1 cellular context compared by ENCODE assay signal in the genomic region with DNA sequence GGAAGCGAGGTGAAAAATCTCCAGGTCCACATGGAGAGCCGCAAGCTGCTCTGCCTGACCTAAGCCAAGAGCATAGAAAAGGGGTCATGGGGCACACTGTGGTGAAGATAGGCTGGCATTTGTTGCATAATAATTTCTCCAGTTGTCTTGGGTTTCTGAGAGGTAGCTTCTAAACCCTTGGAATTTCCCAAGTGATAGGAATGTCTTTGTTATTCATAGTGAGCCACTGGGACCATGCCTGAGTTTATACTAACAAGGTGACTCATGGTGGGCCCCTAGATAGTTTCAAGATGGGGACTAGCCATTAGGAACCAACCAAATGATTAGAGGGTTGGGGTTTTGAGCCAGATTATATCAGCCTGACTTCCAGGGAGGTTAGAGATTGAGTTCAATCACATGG.
TF ChIP-seq lines count a peak whose summit lies in the region.

No MANE protein-coding gene starts in this region.

TF ChIP-seq in IMR-90, 13 proteins besides CTCF, POLR2A, EP300 and RAD21:
- TF ChIP-seq RFX5 (IDR thresholded peaks at IDR 0.05; ENCODE audit: low read depth, low read length): no peak
- peak; percentile 73 for TF ChIP-seq FOS (IDR thresholded peaks at IDR 0.05; ENCODE audit: low read depth, low read length)
- peak; percentile 91 for TF ChIP-seq CEBPB (IDR thresholded peaks at IDR 0.05; ENCODE audit: low read depth, low read length)
